17 cellular contexts compared by ENCODE assay signal in the genomic region with DNA sequence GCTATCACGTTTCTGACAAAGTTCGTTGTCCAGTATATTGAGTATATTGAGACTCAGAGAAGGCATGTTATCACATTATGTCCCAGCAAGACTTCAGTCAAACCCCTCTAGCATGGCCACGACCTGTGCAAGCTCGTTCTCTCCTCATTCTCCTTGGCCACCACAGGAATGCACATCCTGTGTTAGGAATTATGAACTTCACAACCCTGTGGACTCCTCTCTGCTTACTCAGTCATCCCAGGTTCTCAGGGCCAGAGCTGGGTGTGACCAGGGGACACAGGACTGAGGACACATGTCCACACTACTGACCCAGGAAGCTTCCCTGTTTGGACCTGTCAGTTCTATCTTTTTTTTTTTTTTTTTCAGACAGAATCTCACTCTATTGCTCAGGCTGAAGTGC. TPM values are rescaled to one million over a fixed set of nuclear protein-coding genes. Genes with fewer than 3 reads are reported as not detected.
DNase-seq lines count a peak whose midpoint lies in the region; ATAC-seq, FAIRE-seq and TF ChIP-seq lines count a peak whose summit lies in the region.
"Had no signal": no experiment of that assay in that cellular context is flagged by ENCODE, and none has a peak within 500 bp of the region (broad histone marks: within the 10 kb centered on the region; RNA-seq: fewer than 3 reads in every experiment).

No MANE protein-coding gene starts in this region.

- POLR2A ChIA-PET in OCI-LY7 (lab: Charles Lee), result interaction anchor here (0.6 kb wide), 1 partner anchor 283 kb away, joined by 4 read pairs; no protein-coding TSS in a partner anchor

- H3K79me1 ChIP-seq in mesenchymal stem cell (replicated peaks; ENCODE audit: low read length, poor library complexity, severe bottlenecking), result no peaks in the 10 kb centered on the region

- intact Hi-C loops in OCI-LY7 (cut with micrococcal nuclease; ENCODE audit: unreplicated experiment), result no loop called here

- H3K27ac ChIP-seq in mesenchymal stem cell (ENCODE audit: low read length, poor library complexity, severe bottlenecking) (no peak overlapping the region), OCI-LY7 (ENCODE audit: low read depth, low read length, poor library complexity, severe bottlenecking) (no peak overlapping the region)
- H3K27ac ChIP-seq: neutrophil had no signal

- in situ Hi-C loops in ACHN (cut with HindIII; ENCODE audit: low pct_ligation_motif_present, low pct_unique_long_range_greater_than_20kb, low sequenced_read_pairs), result no loop called here

- no TSS peak for BruUV-seq in OCI-LY7 (replicated peaks; lab: Mats Ljungman, UMichigan)

- no peak overlapping the region for H3K9ac ChIP-seq in mesenchymal stem cell (ENCODE audit: low read length)

- H3K36me3 ChIP-seq in bronchial epithelial cell (ENCODE audit: control insufficient read depth, insufficient read depth, low read length) (no peaks in the 10 kb centered on the region), mesenchymal stem cell (ENCODE audit: control insufficient read depth in 1 of 2, insufficient read depth in 2 of 2, low read depth in 1 of 2, low read length in 2 of 2) (no peaks in the 10 kb centered on the region), OCI-LY7 (ENCODE audit: insufficient read depth, low read length) (no peaks in the 10 kb centered on the region)
- H3K36me3 ChIP-seq: neutrophil had no signal

- H3K9me3 ChIP-seq in mesenchymal stem cell (ENCODE audit: control insufficient read depth, low read length) (no peaks in the 10 kb centered on the region), OCI-LY7 (ENCODE audit: low read length) (no peaks in the 10 kb centered on the region)
- H3K9me3 ChIP-seq: neutrophil had no signal

- no peak overlapping the region for H3K18ac ChIP-seq in mesenchymal stem cell (ENCODE audit: low read depth in 1 of 2, low read length in 2 of 2)

- no peaks in the 10 kb centered on the region for H3K9me2 ChIP-seq in OCI-LY7 (ENCODE audit: insufficient read depth, low read length)

- H3K4ac ChIP-seq in mesenchymal stem cell (ENCODE audit: low read depth in 1 of 2, low read length in 2 of 2), result no peak overlapping the region

- H3K14ac ChIP-seq in mesenchymal stem cell (ENCODE audit: low read length in 2 of 2), result no peak overlapping the region

- TF ChIP-seq CTCF in bronchial epithelial cell (IDR thresholded peaks at IDR 0.05; ENCODE audit: insufficient read depth, low read length, severe bottlenecking) (no peak), OCI-LY7 (conservative IDR thresholded peaks at IDR 0.05; ENCODE audit: low read length) (no peak)

- H3K23ac ChIP-seq in mesenchymal stem cell (ENCODE audit: low read length in 2 of 2), result no peak overlapping the region

- H3K4me1 ChIP-seq in mesenchymal stem cell (ENCODE audit: control insufficient read depth, insufficient read depth, low read depth, low read length), result peaks cover 5% of the 10 kb centered on the region
- H3K4me1 ChIP-seq in OCI-LY7 (ENCODE audit: insufficient read depth, low read length, poor library complexity, severe bottlenecking), result peaks cover 9% of the 10 kb centered on the region

- no peak overlapping the region for H3K4me2 ChIP-seq in mesenchymal stem cell (ENCODE audit: low read length, poor library complexity, severe bottlenecking)
- no peak overlapping the region for H3K4me2 ChIP-seq in OCI-LY7 (ENCODE audit: low read length)

- ATAC-seq in GM18909 (IDR thresholded peaks at IDR 0.05; ENCODE audit: poor library complexity, unreplicated experiment) (no peak), HG02588 (IDR thresholded peaks at IDR 0.05; ENCODE audit: unreplicated experiment) (no peak), HG02763 (IDR thresholded peaks at IDR 0.05; ENCODE audit: unreplicated experiment) (no peak)
- ATAC-seq: PC-3 had no signal

- H3K79me2 ChIP-seq in OCI-LY7 (ENCODE audit: insufficient read depth, low read depth, low read length), result no peaks in the 10 kb centered on the region

- no peak overlapping the region for H4K8ac ChIP-seq in mesenchymal stem cell (ENCODE audit: low read length)

- WGBS in mesenchymal stem cell, result 66% methylated on average over 4 of the region's 4 CpGs

- FAIRE-seq in bronchial epithelial cell (lab: Jason Lieb, UNC), result peak; percentile 13

- H2BK120ac ChIP-seq in mesenchymal stem cell (ENCODE audit: low read depth, low read length), result no peak overlapping the region

- H4K91ac ChIP-seq in mesenchymal stem cell (ENCODE audit: low read length), result no peak overlapping the region

- no peaks in the 10 kb centered on the region for H4K20me1 ChIP-seq in OCI-LY7 (ENCODE audit: insufficient read depth, low read length)

- H2BK15ac ChIP-seq in mesenchymal stem cell (ENCODE audit: low read depth, poor library complexity, severe bottlenecking), result no peak overlapping the region

- H3K4me3 ChIP-seq in bronchial epithelial cell (ENCODE audit: low read depth, low read length), result no peak overlapping the region
- no peak overlapping the region for H3K4me3 ChIP-seq in mesenchymal stem cell (ENCODE audit: insufficient read depth in 1 of 2, low read depth in 1 of 2, low read length in 2 of 2)
- no peak overlapping the region for H3K4me3 ChIP-seq in OCI-LY7 (ENCODE audit: low read depth, low read length, poor library complexity, severe bottlenecking)

- no peak overlapping the region for H2AK5ac ChIP-seq in mesenchymal stem cell (ENCODE audit: low read length, severe bottlenecking)

- no peaks in the 10 kb centered on the region for H3K27me3 ChIP-seq in bronchial epithelial cell (ENCODE audit: control insufficient read depth, insufficient read depth, low read length)
- H3K27me3 ChIP-seq in mesenchymal stem cell (ENCODE audit: control insufficient read depth in 1 of 2, insufficient read depth in 1 of 2, low read length in 2 of 2), result peaks cover 6 to 34% of the 10 kb centered on the region in 2 experiments
- H3K27me3 ChIP-seq: neutrophil had no signal

- no peak overlapping the region for H2BK12ac ChIP-seq in mesenchymal stem cell (ENCODE audit: low read length in 2 of 2)

- peak; percentile 9 for DNase-seq in ACHN
- peak; percentile 44 for DNase-seq in H4 (ENCODE audit: low spot score)
- peak; percentile 76 for DNase-seq in bronchial epithelial cell (ENCODE audit: low read depth)
- DNase-seq in mesenchymal stem cell, result peak; percentile 18
- DNase-seq in OCI-LY7 (ENCODE audit: low spot score), result no peak
- DNase-seq: activated CD8-positive, alpha-beta memory T cell treated with anti-CD3 and anti-CD28 coated beads, Interleukin-2, amount 50 U/mL, for 48 hours; central memory CD4-positive, alpha-beta T cell; hypothalamus; NCI-H1417 treated with DMSO at 0.1 percent for 48 hours; NCI-H446; PC-3; stimulated activated CD4-positive, alpha-beta T cell treated with anti-CD3 and anti-CD28 coated beads, Interleukin-15, amount 100 ng/mL, for 24 hours; T-helper 1 cell had no signal

- H2AFZ ChIP-seq in mesenchymal stem cell (ENCODE audit: low read depth, low read length) (no peak overlapping the region), OCI-LY7 (ENCODE audit: low read length) (no peak overlapping the region)

- CTCF ChIA-PET in OCI-LY7 (lab: Charles Lee; ENCODE audit: unreplicated experiment), result no interaction called here

- H2BK5ac ChIP-seq in mesenchymal stem cell (ENCODE audit: low read depth, low read length, poor library complexity, severe bottlenecking), result no peak overlapping the region

RNA-seq across cellular contexts. Expression of a gene that starts 4.4 kb away (rescaled TPM):
- total RNA-seq in H4 (2014; rRNA removed; shearing (Covaris generic)), result not detected in 2 replicates
- total RNA-seq in bronchial epithelial cell (under 0.01 TPM in 2 replicates), OCI-LY7 (2022) (not detected in 2 replicates)
- polyA plus RNA-seq in mesenchymal stem cell (2013, experiment 1 of 2), result not detected
- polyA plus RNA-seq in mesenchymal stem cell (2013, experiment 2 of 2), result 0.01 TPM
- 0.03 TPM in 1 of 2 replicates, not detected in the other for total RNA-seq in OCI-LY7 (2014; rRNA removed; shearing (Covaris generic))
- total RNA-seq: PC-3 had no signal
